In genomic region chr5:2149196-2149541, GRCh38 we compare ENCODE assay signal across 11 cellular contexts.
A peak's percentile ranks its signal among the peaks of the same experiment; 100 is the strongest.
DNase-seq lines count a peak whose midpoint lies in the region; ATAC-seq, FAIRE-seq and TF ChIP-seq lines count a peak whose summit lies in the region.
"Had no signal": no experiment of that assay in that cellular context is flagged by ENCODE, and none has a peak within 500 bp of the region (broad histone marks: within the 10 kb centered on the region; RNA-seq: fewer than 3 reads in every experiment).

No MANE protein-coding gene starts in this region.

- H3K4me1 ChIP-seq in A549 (no peaks in the 10 kb centered on the region), GM23248 (ENCODE audit: insufficient read depth) (no peaks in the 10 kb centered on the region), endodermal cell (ENCODE audit: control insufficient read depth, insufficient read depth, low read length) (no peaks in the 10 kb centered on the region), kidney (ENCODE audit: control insufficient read depth in 1 of 2, insufficient read depth in 1 of 2, low read depth in 1 of 2, low read length in 2 of 2) (no peaks in the 10 kb centered on the region)

- TF ChIP-seq RAD21 in A549 (conservative IDR thresholded peaks at IDR 0.05 in 1 of 2, IDR thresholded peaks at IDR 0.05 in 1 of 2): no peak

- TF ChIP-seq CTCF in A549 (IDR thresholded peaks at IDR 0.05) (no peak), endodermal cell (conservative IDR thresholded peaks at IDR 0.05) (no peak), kidney (IDR thresholded peaks at IDR 0.05; ENCODE audit: borderline replicate concordance, extremely low read depth, insufficient read depth) (no peak)

- no peaks in the 10 kb centered on the region for H3K36me3 Mint-ChIP-seq in endodermal cell (ENCODE audit: low read depth)
- H3K36me3 Mint-ChIP-seq: CD4-positive, alpha-beta memory T cell had no signal

- H2AFZ ChIP-seq in GM23248: no peak overlapping the region

- no peak overlapping the region for H3K4me3 ChIP-seq in A549
- no peak overlapping the region for H3K4me3 ChIP-seq in GM23248
- H3K4me3 ChIP-seq in endodermal cell (ENCODE audit: low read length): no peak overlapping the region
- no peak overlapping the region for H3K4me3 ChIP-seq in kidney (ENCODE audit: low read length in 2 of 2)
- H3K4me3 ChIP-seq: thoracic aorta had no signal

- 0 out of 6 replicates have a peak, but pooled peaks of 1 of the 2 experiments have one; percentile 30 for ATAC-seq in A549
- no peak for ATAC-seq in HG03025 (IDR thresholded peaks at IDR 0.05; ENCODE audit: low FRiP score, unreplicated experiment)
- ATAC-seq in left ventricle myocardium superior: no peak
- ATAC-seq: activated CD4-positive, CD25-positive, alpha-beta regulatory T cell treated with anti-CD3 and anti-CD28 coated beads, Interleukin-2, amount 50 U/mL, for 24 hours had no signal

- DNase-seq in A549 (ENCODE audit: low read depth in 1 of 2, low spot score in 1 of 2): peak in 1 of 2 experiments; percentile 23
- DNase-seq in GM23248: peak; percentile 67
- DNase-seq in NCI-H2171 treated with DMSO at 0.1 percent for 48 hours (lab: John Stamatoyannopoulos, UW): peak; percentile 98
- peak; percentile 83 for DNase-seq in endodermal cell
- DNase-seq in AG08396 (ENCODE audit: low spot score): no peak
- DNase-seq in left ventricle myocardium superior: no peak
- no peak for DNase-seq in kidney
- DNase-seq: CD4-positive, alpha-beta memory T cell had no signal

- peak overlapping the region; percentile 32 for H3K27ac Mint-ChIP-seq in endodermal cell
- H3K27ac Mint-ChIP-seq: CD4-positive, alpha-beta memory T cell had no signal

- H3K4me3 Mint-ChIP-seq in endodermal cell: no peak overlapping the region
- H3K4me3 Mint-ChIP-seq: CD4-positive, alpha-beta memory T cell had no signal

- no peak for FAIRE-seq in A549 (lab: Jason Lieb, UNC)
- no peak for FAIRE-seq in kidney (lab: Jason Lieb, UNC)

- H3K4me2 ChIP-seq in A549 (no peak overlapping the region), GM23248 (ENCODE audit: unreplicated experiment) (no peak overlapping the region)

- H3K9me3 ChIP-seq in A549: no peaks in the 10 kb centered on the region
- no peaks in the 10 kb centered on the region for H3K9me3 ChIP-seq in GM23248 (ENCODE audit: low read depth)
- H3K9me3 ChIP-seq in endodermal cell (ENCODE audit: control insufficient read depth, low read length): no peaks in the 10 kb centered on the region
- peaks cover 0 to 4% of the 10 kb centered on the region in 2 donors for H3K9me3 ChIP-seq in kidney (ENCODE audit: control insufficient read depth in 1 of 2, low read length in 2 of 2)

- H3K9me3 Mint-ChIP-seq in endodermal cell: peaks cover 5% of the 10 kb centered on the region

- POLR2A ChIA-PET in A549 (lab: Yijun Ruan, JAX): no interaction called here

- intact Hi-C loops in left ventricle myocardium superior (cut with micrococcal nuclease): no loop called here
- intact Hi-C loops in kidney (cut with DNase I): no loop called here

- H3K27me3 Mint-ChIP-seq in endodermal cell (ENCODE audit: insufficient read depth): peaks cover 30% of the 10 kb centered on the region

- peaks cover 7% of the 10 kb centered on the region for H3K4me1 Mint-ChIP-seq in endodermal cell
- H3K4me1 Mint-ChIP-seq: CD4-positive, alpha-beta memory T cell had no signal

- CTCF ChIA-PET in A549 (lab: Yijun Ruan, JAX): no interaction called here

- no peaks in the 10 kb centered on the region for H4K20me1 ChIP-seq in GM23248 (ENCODE audit: insufficient read depth)

- in situ Hi-C loops in GM23248 (cut with MboI): no loop called here

- no peaks in the 10 kb centered on the region for H3K79me2 ChIP-seq in GM23248 (ENCODE audit: insufficient read depth)

- H3K9ac ChIP-seq in GM23248 (no peak overlapping the region), endodermal cell (ENCODE audit: extremely low read depth, low read length, poor library complexity, severe bottlenecking) (no peak overlapping the region), kidney (ENCODE audit: low read length in 2 of 2) (no peak overlapping the region)

- no peaks in the 10 kb centered on the region for H3K27me3 ChIP-seq in GM23248 (replicated peaks; ENCODE audit: insufficient read depth)
- no peaks in the 10 kb centered on the region for H3K27me3 ChIP-seq in endodermal cell (ENCODE audit: control insufficient read depth, insufficient read depth, low read length, poor library complexity, severe bottlenecking)

- H3F3A ChIP-seq in GM23248 (ENCODE audit: insufficient read depth): no peaks in the 10 kb centered on the region

- WGBS in A549 (ENCODE audit: missing lambda C conversion rate): 17% methylated on average over 15 of the region's 15 CpGs
- 17% methylated on average over 14 to 15 of the region's 15 CpGs for WGBS in GM23248 (ENCODE audit: low coverage in 1 of 2, low lambda C conversion rate in 2 of 2, missing lambda C conversion rate in 2 of 2), 2 experiments
- WGBS in endodermal cell (ENCODE audit: insufficient coverage in 1 of 2, insufficient read length in 1 of 2), 2 experiments: 23 to 37% methylated on average over 13 to 15 of the region's 15 CpGs

- TF ChIP-seq POLR2A in A549 (IDR thresholded peaks at IDR 0.05; ENCODE audit: low read length): no peak

- H3K27ac ChIP-seq in A549 (no peak overlapping the region), GM23248 (no peak overlapping the region), endodermal cell (ENCODE audit: low read depth, low read length) (no peak overlapping the region), kidney (ENCODE audit: low read depth in 2 of 2, low read length in 2 of 2) (no peak overlapping the region)
- H3K27ac ChIP-seq: thoracic aorta had no signal

- no peak for TF ChIP-seq EP300 in A549 (IDR thresholded peaks at IDR 0.05)

- no peaks in the 10 kb centered on the region for H3K9me2 ChIP-seq in GM23248 (ENCODE audit: insufficient read depth)

- H3K36me3 ChIP-seq in GM23248 (ENCODE audit: low read depth) (no peaks in the 10 kb centered on the region), endodermal cell (ENCODE audit: control insufficient read depth, insufficient read depth, low read length) (no peaks in the 10 kb centered on the region), kidney (ENCODE audit: control insufficient read depth in 1 of 2, insufficient read depth in 2 of 2, low read length in 2 of 2) (no peaks in the 10 kb centered on the region)
- H3K36me3 ChIP-seq: thoracic aorta had no signal

TF ChIP-seq in A549, 52 proteins besides CTCF, POLR2A, EP300 and RAD21:
- TF ChIP-seq HOXB13 (CRISPR knock-in tag; IDR thresholded peaks at IDR 0.05; ENCODE audit: low read depth) (no peak), FOSL2 (IDR thresholded peaks at IDR 0.05) (no peak), FOSL2 (CRISPR knock-in tag; IDR thresholded peaks at IDR 0.05) (0 out of 2 replicates have a peak, but pooled peaks have one; percentile 14), REST (IDR thresholded peaks at IDR 0.05) (no peak)
TF ChIP-seq in A549: peak in this region for 1.

Comparison
In these comparisons a context has a peak if more than half of its experiments do, and no peak if none do; other contexts are left out.
1. DNase-seq: peak in GM23248 (single experiment), NCI-H2171 treated with DMSO at 0.1 percent for 48 hours (single experiment) and endodermal cell (single experiment); none in AG08396 (single experiment), left ventricle myocardium superior (single experiment) and kidney (single experiment).